In the genomic region with DNA sequence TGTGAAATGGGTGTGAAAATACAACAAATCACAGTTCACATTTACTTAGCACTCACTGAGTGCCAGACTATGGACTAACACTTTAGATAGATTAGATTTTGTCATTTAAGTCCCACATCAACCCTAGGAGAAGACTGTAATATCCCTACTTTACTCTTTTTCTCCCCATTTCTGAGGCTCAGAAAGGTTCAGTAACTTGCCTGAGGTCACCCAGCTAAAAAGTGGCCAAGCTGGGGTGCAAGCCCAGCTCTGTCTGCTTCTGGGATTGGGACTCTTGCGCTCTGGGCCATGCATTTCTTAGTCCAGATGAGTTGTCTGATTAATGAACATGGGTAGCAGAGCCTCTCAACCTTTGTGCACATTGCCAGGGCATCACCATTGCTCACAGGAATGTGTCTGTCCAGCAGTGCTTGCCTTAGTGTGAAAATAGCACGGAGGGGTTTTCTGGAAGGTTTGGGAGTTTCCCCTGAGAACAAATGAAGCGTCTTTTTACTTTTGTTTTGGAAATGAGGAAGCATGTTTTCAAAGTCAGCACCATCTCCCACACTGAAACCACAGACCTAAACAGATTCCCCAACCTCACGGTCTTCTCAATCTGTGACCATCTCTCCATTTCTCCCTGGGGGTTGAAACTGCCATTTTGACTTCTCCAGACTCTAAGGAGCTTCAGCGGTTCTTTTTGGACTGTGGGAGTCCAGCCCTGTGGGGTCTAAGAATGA, we compare ENCODE assay signal across 8 cellular contexts. TPM values are rescaled to one million over a fixed set of nuclear protein-coding genes. Genes with fewer than 3 reads are reported as not detected.
DNase-seq lines count a peak whose midpoint lies in the region; ATAC-seq and TF ChIP-seq lines count a peak whose summit lies in the region.

No MANE protein-coding gene starts in this region.

- 52% methylated on average over 5 of the region's 5 CpGs for WGBS in right cardiac atrium

- H3K36me3 ChIP-seq in Peyer's patch (no peaks in the 10 kb centered on the region), vagina (no peaks in the 10 kb centered on the region)

- ATAC-seq in GM18517 (IDR thresholded peaks at IDR 0.05; ENCODE audit: unreplicated experiment) = peak; percentile 73
- peak; percentile 89 for ATAC-seq in HG02588 (IDR thresholded peaks at IDR 0.05; ENCODE audit: unreplicated experiment)
- ATAC-seq in right cardiac atrium = peak in 1 of 2 donors; percentile 42

- intact Hi-C loops in right cardiac atrium (cut with DNase I) = no loop called here
- intact Hi-C loops in vagina (cut with DNase I) = no loop called here

- no peak for DNase-seq in Peyer's patch
- no peak for DNase-seq in right cardiac atrium
- no peak for DNase-seq in vagina (ENCODE audit: extremely low spot score in 2 of 2)
- DNase-seq in NCI-H2081 treated with DMSO at 0.1 percent for 48 hours (lab: John Stamatoyannopoulos, UW) = no peak
- no peak for DNase-seq in stimulated activated CD4-positive, alpha-beta T cell treated with anti-CD3 and anti-CD28 coated beads, Interleukin-2, amount 100 ng/mL, for 24 hours
- DNase-seq in hepatic stellate cell (ENCODE audit: low spot score) = no peak

- H3K27ac ChIP-seq in Peyer's patch (peak overlapping the region; percentile 11 to 65 (median 38)), right cardiac atrium (ENCODE audit: low read length) (peak overlapping the region; percentile 53), vagina (peak overlapping the region; percentile 22)

- H3K4me3 ChIP-seq in Peyer's patch (no peak overlapping the region), right cardiac atrium (ENCODE audit: low read length) (no peak overlapping the region), vagina (no peak overlapping the region)

- TF ChIP-seq CTCF in Peyer's patch (IDR thresholded peaks at IDR 0.05) (no peak), vagina (IDR thresholded peaks at IDR 0.05) (no peak)

- H3K4me1 ChIP-seq in Peyer's patch = peaks cover 0 to 11% (median 0%) of the 10 kb centered on the region in 4 donors
- H3K4me1 ChIP-seq in right cardiac atrium (ENCODE audit: control insufficient read depth, insufficient read depth, low read length) = peaks cover 4% of the 10 kb centered on the region
- peaks cover 10% of the 10 kb centered on the region for H3K4me1 ChIP-seq in vagina

- H3K27me3 ChIP-seq in Peyer's patch (no peaks in the 10 kb centered on the region), right cardiac atrium (ENCODE audit: control insufficient read depth, insufficient read depth) (no peaks in the 10 kb centered on the region), vagina (no peaks in the 10 kb centered on the region)

- TF ChIP-seq POLR2A in Peyer's patch (IDR thresholded peaks at IDR 0.05) (no peak), vagina (IDR thresholded peaks at IDR 0.05) (no peak)

- H3K9me3 ChIP-seq in Peyer's patch = no peaks in the 10 kb centered on the region
- no peaks in the 10 kb centered on the region for H3K9me3 ChIP-seq in right cardiac atrium (ENCODE audit: control insufficient read depth, low read length)
- H3K9me3 ChIP-seq in vagina = no peaks in the 10 kb centered on the region

RNA-seq across cellular contexts. Expression of a gene that starts 31.9 kb away (rescaled TPM):
- total RNA-seq in Peyer's patch = 10 to 100 TPM in 3 of 4 donors, 1 to 10 TPM in 1; 4.9 to 22.4 (median 14.5) TPM
- total RNA-seq in right cardiac atrium = 10 to 100 TPM in 1 of 4 donors, 1 to 10 TPM in 3; 8.9 to 11.1 (median 9.7) TPM
- polyA plus RNA-seq in right cardiac atrium = 5.7 TPM
- 65.6 TPM for total RNA-seq in vagina
